In genomic region chr5:6176294-6176693, GRCh38 we compare ENCODE assay signal across 19 cellular contexts.
DNase-seq lines count a peak whose midpoint lies in the region; ATAC-seq and TF ChIP-seq lines count a peak whose summit lies in the region.
"Had no signal": no experiment of that assay in that cellular context is flagged by ENCODE, and none has a peak within 500 bp of the region (broad histone marks: within the 10 kb centered on the region; RNA-seq: fewer than 3 reads in every experiment).

No MANE protein-coding gene starts in this region.

- H3K27me3 Mint-ChIP-seq in memory B cell, result peaks cover 7% of the 10 kb centered on the region

- 0 out of 2 replicates have a peak, but pooled peaks cover 3% of the 10 kb centered on the region for H3K9me3 ChIP-seq in OCI-LY7 (ENCODE audit: low read length)
- H3K9me3 ChIP-seq: Caco-2, MG63 had no signal

- no peaks in the 10 kb centered on the region for H3K9me2 ChIP-seq in OCI-LY7 (ENCODE audit: insufficient read depth, low read length)

- H3K36me3 ChIP-seq in OCI-LY7 (ENCODE audit: insufficient read depth, low read length), result no peaks in the 10 kb centered on the region
- H3K36me3 ChIP-seq: MG63 had no signal

- no peak overlapping the region for H3K27ac Mint-ChIP-seq in memory B cell
- H3K27ac Mint-ChIP-seq: T-cell had no signal

- no peaks in the 10 kb centered on the region for H3K9me3 Mint-ChIP-seq in memory B cell

- H3K4me1 Mint-ChIP-seq in memory B cell, result no peaks in the 10 kb centered on the region
- H3K4me1 Mint-ChIP-seq: T-cell had no signal

- no peak overlapping the region for H3K4me3 ChIP-seq in OCI-LY7 (ENCODE audit: low read depth, low read length, poor library complexity, severe bottlenecking)
- H3K4me3 ChIP-seq: MG63 had no signal

- peak overlapping the region; percentile 90 for H2AFZ ChIP-seq in OCI-LY7 (ENCODE audit: low read length)

- CTCF ChIA-PET in OCI-LY7 (lab: Charles Lee; ENCODE audit: unreplicated experiment), result no interaction called here

- ATAC-seq in GM18867 (IDR thresholded peaks at IDR 0.05; ENCODE audit: unreplicated experiment) (peak; percentile 77), memory B cell (ENCODE audit: low read depth) (peak; percentile 66), GM18907 (IDR thresholded peaks at IDR 0.05; ENCODE audit: unreplicated experiment) (no peak)
- ATAC-seq: T-cell had no signal

- no peak overlapping the region for H3K4me3 Mint-ChIP-seq in memory B cell
- H3K4me3 Mint-ChIP-seq: T-cell had no signal

- peaks cover 14% of the 10 kb centered on the region for H3K4me1 ChIP-seq in OCI-LY7 (ENCODE audit: insufficient read depth, low read length, poor library complexity, severe bottlenecking)
- H3K4me1 ChIP-seq: Caco-2 had no signal

- DNase-seq in NCI-H2029 (lab: John Stamatoyannopoulos, UW), result peak; percentile 46
- peak; percentile 77 for DNase-seq in OCI-LY7 (ENCODE audit: low spot score)
- DNase-seq in memory B cell (ENCODE audit: low spot score in 2 of 2), result no peak
- no peak for DNase-seq in OCI-M1 (lab: John Stamatoyannopoulos, UW)
- DNase-seq in effector CD4-positive, alpha-beta T cell, result no peak
- no peak for DNase-seq in KG1 (lab: John Stamatoyannopoulos, UW)
- DNase-seq: AML-193, Caco-2, DMS79 treated with DMSO at 0.1 percent for 48 hours, GDM1, MG63, NCI-H1105, NCI-H1694 treated with DMSO at 0.1 percent for 48 hours, NCI-H69, T-cell, T1000 had no signal

- H3K4me2 ChIP-seq in OCI-LY7 (ENCODE audit: low read length), result peak overlapping the region; percentile 65
- H3K4me2 ChIP-seq: KMS-11 had no signal

- TF ChIP-seq CTCF in OCI-LY7 (conservative IDR thresholded peaks at IDR 0.05; ENCODE audit: low read length), result no peak

- peaks cover 2% of the 10 kb centered on the region for H3K36me3 Mint-ChIP-seq in memory B cell
- H3K36me3 Mint-ChIP-seq: T-cell had no signal

- H4K20me1 ChIP-seq in OCI-LY7 (ENCODE audit: insufficient read depth, low read length), result no peaks in the 10 kb centered on the region

- intact Hi-C loops in OCI-LY7 (cut with micrococcal nuclease; ENCODE audit: unreplicated experiment), result no loop called here

- BruUV-seq in OCI-LY7 (replicated peaks; lab: Mats Ljungman, UMichigan), result no TSS peak

- POLR2A ChIA-PET in OCI-LY7 (lab: Charles Lee), result interaction anchor here (1.1 to 1.4 kb wide), 2 partner anchors 9 to 12 kb away, joined by 3 read pairs; no protein-coding TSS in a partner anchor

- no peaks in the 10 kb centered on the region for H3K79me2 ChIP-seq in OCI-LY7 (ENCODE audit: insufficient read depth, low read depth, low read length)

- peak overlapping the region; percentile 19 for H3K27ac ChIP-seq in OCI-LY7 (ENCODE audit: low read depth, low read length, poor library complexity, severe bottlenecking)
- H3K27ac ChIP-seq: KMS-11 had no signal

Comparison
In these comparisons a context has a peak if more than half of its experiments do, and no peak if none do; other contexts are left out.
1. DNase-seq: peak in NCI-H2029 (single experiment) and OCI-LY7 (single experiment); none in memory B cell (0 of 2), OCI-M1 (single experiment), effector CD4-positive, alpha-beta T cell (single experiment) and KG1 (single experiment).